2 cellular contexts compared by ENCODE assay signal in genomic region chr19:5434351-5434917, GRCh38.
TF ChIP-seq lines count a peak whose summit lies in the region.

No MANE protein-coding gene starts in this region.

TF ChIP-seq in GM23338, 12 proteins besides CTCF, POLR2A, EP300 and RAD21 (continued from another document):
- TF ChIP-seq, protein P1, sequence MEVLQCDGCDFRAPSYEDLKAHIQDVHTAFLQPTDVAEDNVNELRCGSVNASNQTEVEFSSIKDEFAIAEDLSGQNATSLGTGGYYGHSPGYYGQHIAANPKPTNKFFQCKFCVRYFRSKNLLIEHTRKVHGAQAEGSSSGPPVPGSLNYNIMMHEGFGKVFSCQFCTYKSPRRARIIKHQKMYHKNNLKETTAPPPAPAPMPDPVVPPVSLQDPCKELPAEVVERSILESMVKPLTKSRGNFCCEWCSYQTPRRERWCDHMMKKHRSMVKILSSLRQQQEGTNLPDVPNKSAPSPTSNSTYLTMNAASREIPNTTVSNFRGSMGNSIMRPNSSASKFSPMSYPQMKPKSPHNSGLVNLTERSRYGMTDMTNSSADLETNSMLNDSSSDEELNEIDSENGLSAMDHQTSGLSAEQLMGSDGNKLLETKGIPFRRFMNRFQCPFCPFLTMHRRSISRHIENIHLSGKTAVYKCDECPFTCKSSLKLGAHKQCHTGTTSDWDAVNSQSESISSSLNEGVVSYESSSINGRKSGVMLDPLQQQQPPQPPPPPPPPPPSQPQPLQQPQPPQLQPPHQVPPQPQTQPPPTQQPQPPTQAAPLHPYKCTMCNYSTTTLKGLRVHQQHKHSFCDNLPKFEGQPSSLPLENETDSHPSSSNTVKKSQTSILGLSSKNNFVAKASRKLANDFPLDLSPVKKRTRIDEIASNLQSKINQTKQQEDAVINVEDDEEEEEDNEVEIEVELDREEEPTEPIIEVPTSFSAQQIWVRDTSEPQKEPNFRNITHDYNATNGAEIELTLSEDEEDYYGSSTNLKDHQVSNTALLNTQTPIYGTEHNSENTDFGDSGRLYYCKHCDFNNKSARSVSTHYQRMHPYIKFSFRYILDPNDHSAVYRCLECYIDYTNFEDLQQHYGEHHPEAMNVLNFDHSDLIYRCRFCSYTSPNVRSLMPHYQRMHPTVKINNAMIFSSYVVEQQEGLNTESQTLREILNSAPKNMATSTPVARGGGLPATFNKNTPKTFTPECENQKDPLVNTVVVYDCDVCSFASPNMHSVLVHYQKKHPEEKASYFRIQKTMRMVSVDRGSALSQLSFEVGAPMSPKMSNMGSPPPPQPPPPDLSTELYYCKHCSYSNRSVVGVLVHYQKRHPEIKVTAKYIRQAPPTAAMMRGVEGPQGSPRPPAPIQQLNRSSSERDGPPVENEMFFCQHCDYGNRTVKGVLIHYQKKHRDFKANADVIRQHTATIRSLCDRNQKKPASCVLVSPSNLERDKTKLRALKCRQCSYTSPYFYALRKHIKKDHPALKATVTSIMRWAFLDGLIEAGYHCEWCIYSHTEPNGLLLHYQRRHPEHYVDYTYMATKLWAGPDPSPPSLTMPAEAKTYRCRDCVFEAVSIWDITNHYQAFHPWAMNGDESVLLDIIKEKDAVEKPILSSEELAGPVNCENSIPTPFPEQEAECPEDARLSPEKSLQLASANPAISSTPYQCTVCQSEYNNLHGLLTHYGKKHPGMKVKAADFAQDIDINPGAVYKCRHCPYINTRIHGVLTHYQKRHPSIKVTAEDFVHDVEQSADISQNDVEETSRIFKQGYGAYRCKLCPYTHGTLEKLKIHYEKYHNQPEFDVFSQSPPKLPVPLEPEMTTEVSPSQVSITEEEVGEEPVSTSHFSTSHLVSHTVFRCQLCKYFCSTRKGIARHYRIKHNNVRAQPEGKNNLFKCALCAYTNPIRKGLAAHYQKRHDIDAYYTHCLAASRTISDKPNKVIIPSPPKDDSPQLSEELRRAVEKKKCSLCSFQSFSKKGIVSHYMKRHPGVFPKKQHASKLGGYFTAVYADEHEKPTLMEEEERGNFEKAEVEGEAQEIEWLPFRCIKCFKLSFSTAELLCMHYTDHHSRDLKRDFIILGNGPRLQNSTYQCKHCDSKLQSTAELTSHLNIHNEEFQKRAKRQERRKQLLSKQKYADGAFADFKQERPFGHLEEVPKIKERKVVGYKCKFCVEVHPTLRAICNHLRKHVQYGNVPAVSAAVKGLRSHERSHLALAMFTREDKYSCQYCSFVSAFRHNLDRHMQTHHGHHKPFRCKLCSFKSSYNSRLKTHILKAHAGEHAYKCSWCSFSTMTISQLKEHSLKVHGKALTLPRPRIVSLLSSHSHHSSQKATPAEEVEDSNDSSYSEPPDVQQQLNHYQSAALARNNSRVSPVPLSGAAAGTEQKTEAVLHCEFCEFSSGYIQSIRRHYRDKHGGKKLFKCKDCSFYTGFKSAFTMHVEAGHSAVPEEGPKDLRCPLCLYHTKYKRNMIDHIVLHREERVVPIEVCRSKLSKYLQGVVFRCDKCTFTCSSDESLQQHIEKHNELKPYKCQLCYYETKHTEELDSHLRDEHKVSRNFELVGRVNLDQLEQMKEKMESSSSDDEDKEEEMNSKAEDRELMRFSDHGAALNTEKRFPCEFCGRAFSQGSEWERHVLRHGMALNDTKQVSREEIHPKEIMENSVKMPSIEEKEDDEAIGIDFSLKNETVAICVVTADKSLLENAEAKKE (CRISPR knock-in tag; IDR thresholded peaks at IDR 0.05): no peak
- TF ChIP-seq CREB1 (CRISPR knock-in tag; IDR thresholded peaks at IDR 0.05; ENCODE audit: low read depth) (no peak), EZH2phosphoT487 (IDR thresholded peaks at IDR 0.05; ENCODE audit: unreplicated experiment) (no peak), ZNF331 (CRISPR knock-in tag; IDR thresholded peaks at IDR 0.05; ENCODE audit: low read depth) (no peak)
- TF ChIP-seq, protein P2, sequence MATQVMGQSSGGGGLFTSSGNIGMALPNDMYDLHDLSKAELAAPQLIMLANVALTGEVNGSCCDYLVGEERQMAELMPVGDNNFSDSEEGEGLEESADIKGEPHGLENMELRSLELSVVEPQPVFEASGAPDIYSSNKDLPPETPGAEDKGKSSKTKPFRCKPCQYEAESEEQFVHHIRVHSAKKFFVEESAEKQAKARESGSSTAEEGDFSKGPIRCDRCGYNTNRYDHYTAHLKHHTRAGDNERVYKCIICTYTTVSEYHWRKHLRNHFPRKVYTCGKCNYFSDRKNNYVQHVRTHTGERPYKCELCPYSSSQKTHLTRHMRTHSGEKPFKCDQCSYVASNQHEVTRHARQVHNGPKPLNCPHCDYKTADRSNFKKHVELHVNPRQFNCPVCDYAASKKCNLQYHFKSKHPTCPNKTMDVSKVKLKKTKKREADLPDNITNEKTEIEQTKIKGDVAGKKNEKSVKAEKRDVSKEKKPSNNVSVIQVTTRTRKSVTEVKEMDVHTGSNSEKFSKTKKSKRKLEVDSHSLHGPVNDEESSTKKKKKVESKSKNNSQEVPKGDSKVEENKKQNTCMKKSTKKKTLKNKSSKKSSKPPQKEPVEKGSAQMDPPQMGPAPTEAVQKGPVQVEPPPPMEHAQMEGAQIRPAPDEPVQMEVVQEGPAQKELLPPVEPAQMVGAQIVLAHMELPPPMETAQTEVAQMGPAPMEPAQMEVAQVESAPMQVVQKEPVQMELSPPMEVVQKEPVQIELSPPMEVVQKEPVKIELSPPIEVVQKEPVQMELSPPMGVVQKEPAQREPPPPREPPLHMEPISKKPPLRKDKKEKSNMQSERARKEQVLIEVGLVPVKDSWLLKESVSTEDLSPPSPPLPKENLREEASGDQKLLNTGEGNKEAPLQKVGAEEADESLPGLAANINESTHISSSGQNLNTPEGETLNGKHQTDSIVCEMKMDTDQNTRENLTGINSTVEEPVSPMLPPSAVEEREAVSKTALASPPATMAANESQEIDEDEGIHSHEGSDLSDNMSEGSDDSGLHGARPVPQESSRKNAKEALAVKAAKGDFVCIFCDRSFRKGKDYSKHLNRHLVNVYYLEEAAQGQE (IDR thresholded peaks at IDR 0.05; ENCODE audit: unreplicated experiment): no peak
- TF ChIP-seq, protein P3, sequence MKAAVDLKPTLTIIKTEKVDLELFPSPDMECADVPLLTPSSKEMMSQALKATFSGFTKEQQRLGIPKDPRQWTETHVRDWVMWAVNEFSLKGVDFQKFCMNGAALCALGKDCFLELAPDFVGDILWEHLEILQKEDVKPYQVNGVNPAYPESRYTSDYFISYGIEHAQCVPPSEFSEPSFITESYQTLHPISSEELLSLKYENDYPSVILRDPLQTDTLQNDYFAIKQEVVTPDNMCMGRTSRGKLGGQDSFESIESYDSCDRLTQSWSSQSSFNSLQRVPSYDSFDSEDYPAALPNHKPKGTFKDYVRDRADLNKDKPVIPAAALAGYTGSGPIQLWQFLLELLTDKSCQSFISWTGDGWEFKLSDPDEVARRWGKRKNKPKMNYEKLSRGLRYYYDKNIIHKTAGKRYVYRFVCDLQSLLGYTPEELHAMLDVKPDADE (IDR thresholded peaks at IDR 0.05): no peak

TF ChIP-seq in WTC11, 78 proteins besides CTCF, POLR2A, EP300 and RAD21 (continued from another document):
- TF ChIP-seq PRDM15 (CRISPR knock-in tag; IDR thresholded peaks at IDR 0.05) (no peak), ZNF263 (CRISPR knock-in tag; IDR thresholded peaks at IDR 0.05; ENCODE audit: low read depth) (no peak), MXD4 (CRISPR knock-in tag; IDR thresholded peaks at IDR 0.05; ENCODE audit: borderline replicate concordance) (no peak), ZNF232 (CRISPR knock-in tag; IDR thresholded peaks at IDR 0.05) (no peak), E2F1 (CRISPR knock-in tag; IDR thresholded peaks at IDR 0.05) (no peak), GRHL2 (CRISPR knock-in tag; IDR thresholded peaks at IDR 0.05; ENCODE audit: insufficient replicate concordance, severe bottlenecking) (no peak), ESRRA (CRISPR knock-in tag; IDR thresholded peaks at IDR 0.05; ENCODE audit: borderline replicate concordance) (no peak)
- TF ChIP-seq, protein P4, sequence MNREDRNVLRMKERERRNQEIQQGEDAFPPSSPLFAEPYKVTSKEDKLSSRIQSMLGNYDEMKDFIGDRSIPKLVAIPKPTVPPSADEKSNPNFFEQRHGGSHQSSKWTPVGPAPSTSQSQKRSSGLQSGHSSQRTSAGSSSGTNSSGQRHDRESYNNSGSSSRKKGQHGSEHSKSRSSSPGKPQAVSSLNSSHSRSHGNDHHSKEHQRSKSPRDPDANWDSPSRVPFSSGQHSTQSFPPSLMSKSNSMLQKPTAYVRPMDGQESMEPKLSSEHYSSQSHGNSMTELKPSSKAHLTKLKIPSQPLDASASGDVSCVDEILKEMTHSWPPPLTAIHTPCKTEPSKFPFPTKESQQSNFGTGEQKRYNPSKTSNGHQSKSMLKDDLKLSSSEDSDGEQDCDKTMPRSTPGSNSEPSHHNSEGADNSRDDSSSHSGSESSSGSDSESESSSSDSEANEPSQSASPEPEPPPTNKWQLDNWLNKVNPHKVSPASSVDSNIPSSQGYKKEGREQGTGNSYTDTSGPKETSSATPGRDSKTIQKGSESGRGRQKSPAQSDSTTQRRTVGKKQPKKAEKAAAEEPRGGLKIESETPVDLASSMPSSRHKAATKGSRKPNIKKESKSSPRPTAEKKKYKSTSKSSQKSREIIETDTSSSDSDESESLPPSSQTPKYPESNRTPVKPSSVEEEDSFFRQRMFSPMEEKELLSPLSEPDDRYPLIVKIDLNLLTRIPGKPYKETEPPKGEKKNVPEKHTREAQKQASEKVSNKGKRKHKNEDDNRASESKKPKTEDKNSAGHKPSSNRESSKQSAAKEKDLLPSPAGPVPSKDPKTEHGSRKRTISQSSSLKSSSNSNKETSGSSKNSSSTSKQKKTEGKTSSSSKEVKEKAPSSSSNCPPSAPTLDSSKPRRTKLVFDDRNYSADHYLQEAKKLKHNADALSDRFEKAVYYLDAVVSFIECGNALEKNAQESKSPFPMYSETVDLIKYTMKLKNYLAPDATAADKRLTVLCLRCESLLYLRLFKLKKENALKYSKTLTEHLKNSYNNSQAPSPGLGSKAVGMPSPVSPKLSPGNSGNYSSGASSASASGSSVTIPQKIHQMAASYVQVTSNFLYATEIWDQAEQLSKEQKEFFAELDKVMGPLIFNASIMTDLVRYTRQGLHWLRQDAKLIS (CRISPR knock-in tag; IDR thresholded peaks at IDR 0.05; ENCODE audit: borderline replicate concordance): no peak
